In genomic region chr5:107814183-107814582, GRCh38 we compare ENCODE assay signal across 2 cellular contexts.
TF ChIP-seq lines count a peak whose summit lies in the region.

No MANE protein-coding gene starts in this region.

TF ChIP-seq in GM12891, 5 proteins besides CTCF, POLR2A, EP300 and RAD21 (continued from another document):
- TF ChIP-seq POLR2AphosphoS5 (IDR thresholded peaks at IDR 0.05; ENCODE audit: low read depth, low read length) (no peak), SPI1 (IDR thresholded peaks at IDR 0.05; ENCODE audit: low read depth, low read length) (no peak)

TF ChIP-seq in IMR-90, 13 proteins besides CTCF, POLR2A, EP300 and RAD21:
- TF ChIP-seq ELK1 (IDR thresholded peaks at IDR 0.05; ENCODE audit: borderline replicate concordance, low read depth, low read length), result no peak
- no peak for TF ChIP-seq MAFK (IDR thresholded peaks at IDR 0.05; ENCODE audit: low read depth, low read length)
- TF ChIP-seq SMC3 (IDR thresholded peaks at IDR 0.05; ENCODE audit: low read depth, low read length), result no peak
- no peak for TF ChIP-seq FOS (IDR thresholded peaks at IDR 0.05; ENCODE audit: low read depth, low read length)
- TF ChIP-seq MAZ (IDR thresholded peaks at IDR 0.05; ENCODE audit: borderline replicate concordance, low read depth, low read length), result no peak
- TF ChIP-seq NFE2L2 (IDR thresholded peaks at IDR 0.05; ENCODE audit: low read depth, low read length), result no peak
- TF ChIP-seq CEBPB (IDR thresholded peaks at IDR 0.05; ENCODE audit: low read depth, low read length), result no peak
- no peak for TF ChIP-seq RCOR1 (IDR thresholded peaks at IDR 0.05; ENCODE audit: insufficient replicate concordance, low read length)
- TF ChIP-seq MXI1 (IDR thresholded peaks at IDR 0.05; ENCODE audit: borderline replicate concordance, low read depth, low read length), result no peak
- TF ChIP-seq RFX5 (IDR thresholded peaks at IDR 0.05; ENCODE audit: low read depth, low read length), result no peak
- no peak for TF ChIP-seq USF2 (IDR thresholded peaks at IDR 0.05; ENCODE audit: low read depth, low read length)
- no peak for TF ChIP-seq CHD1 (IDR thresholded peaks at IDR 0.05; ENCODE audit: low read depth, low read length)
- TF ChIP-seq BHLHE40 (IDR thresholded peaks at IDR 0.05; ENCODE audit: low read depth, low read length), result no peak
